8 cellular contexts compared by ENCODE assay signal in genomic region chr14:105487449-105487985, GRCh38. TPM values are rescaled to one million over a fixed set of nuclear protein-coding genes. Genes with fewer than 3 reads are reported as not detected.
DNase-seq lines count a peak whose midpoint lies in the region; ATAC-seq, FAIRE-seq and TF ChIP-seq lines count a peak whose summit lies in the region.

No MANE protein-coding gene starts in this region.

- H3K27ac ChIP-seq in A549 (peak overlapping the region; percentile 84 to 99), KOPT-K1 (ENCODE audit: low read depth, low read length, poor library complexity, severe bottlenecking) (peak overlapping the region; percentile 62), iPS DF 6.9 (ENCODE audit: low read length) (no peak overlapping the region)

- no peaks in the 10 kb centered on the region for H3K36me3 Mint-ChIP-seq in activated T-cell treated with anti-CD3 and anti-CD28 coated beads, Interleukin-2, amount 50 U/mL, for 4 hours (ENCODE audit: insufficient read depth)

- peak overlapping the region; percentile 92 for H3K4me2 ChIP-seq in A549

- POLR2A ChIA-PET in A549 (lab: Yijun Ruan, JAX): no interaction called here

- TF ChIP-seq EP300 in A549 (IDR thresholded peaks at IDR 0.05): no peak

- H3K4me3 Mint-ChIP-seq in activated T-cell treated with anti-CD3 and anti-CD28 coated beads, Interleukin-2, amount 50 U/mL, for 4 hours: peak overlapping the region; percentile 80

- FAIRE-seq in A549 (lab: Jason Lieb, UNC): no peak

- H3K4me1 ChIP-seq in A549 (peaks cover 67% of the 10 kb centered on the region), iPS DF 6.9 (ENCODE audit: control insufficient read depth, insufficient read depth, low read length) (no peaks in the 10 kb centered on the region; the same call in 1 of the 2 replicates)

- WGBS in A549 (ENCODE audit: missing lambda C conversion rate): 0% methylated on average over 10 of the region's 48 CpGs
- WGBS in iPS DF 6.9 (ENCODE audit: insufficient coverage, insufficient read length): no CpG with 5 or more reads among the region's 48 CpGs

- no peaks in the 10 kb centered on the region for H3K27me3 Mint-ChIP-seq in activated T-cell treated with anti-CD3 and anti-CD28 coated beads, Interleukin-2, amount 50 U/mL, for 4 hours (ENCODE audit: low read depth)

- TF ChIP-seq POLR2A in A549 (IDR thresholded peaks at IDR 0.05; ENCODE audit: low read length): no peak

- no peaks in the 10 kb centered on the region for H3K9me3 Mint-ChIP-seq in activated T-cell treated with anti-CD3 and anti-CD28 coated beads, Interleukin-2, amount 50 U/mL, for 4 hours

- DNase-seq in A549 (ENCODE audit: low read depth in 1 of 2, low spot score in 1 of 2): no peak
- peak; percentile 39 for DNase-seq in activated T-cell treated with anti-CD3 and anti-CD28 coated beads, Interleukin-2, amount 50 U/mL, for 4 hours
- no peak for DNase-seq in iPS DF 6.9 (ENCODE audit: low read depth, low spot score)
- peak; percentile 43 to 55 for DNase-seq in stimulated activated CD8-positive, alpha-beta memory T cell treated with anti-CD3 and anti-CD28 coated beads, Interleukin-2, amount 100 ng/mL, for 48 hours (ENCODE audit: low read depth in 2 of 2)
- DNase-seq in DMS153 (lab: John Stamatoyannopoulos, UW): no peak

- H3K36me3 ChIP-seq in KOPT-K1 (ENCODE audit: insufficient read depth, low read length): peaks cover 3% of the 10 kb centered on the region; the same call in 1 of the 2 replicates
- H3K36me3 ChIP-seq in iPS DF 6.9 (ENCODE audit: control insufficient read depth, insufficient read depth, low read length): no peaks in the 10 kb centered on the region

- H3K9me3 ChIP-seq in A549 (no peaks in the 10 kb centered on the region), KOPT-K1 (ENCODE audit: insufficient read depth, low read length, poor library complexity, severe bottlenecking) (no peaks in the 10 kb centered on the region), iPS DF 6.9 (ENCODE audit: control insufficient read depth, insufficient read depth, low read length) (no peaks in the 10 kb centered on the region)

- CTCF ChIA-PET in A549 (lab: Yijun Ruan, JAX): interaction anchor here (1.5 to 3.8 kb wide), 3 partner anchors 9 to 48 kb away, joined by 4 to 132 read pairs (median 4); no protein-coding TSS in a partner anchor

- H3K4me3 ChIP-seq in A549: peak overlapping the region; percentile 59
- peak overlapping the region; percentile 4; the same call in 1 of the 2 replicates for H3K4me3 ChIP-seq in iPS DF 6.9 (ENCODE audit: low read length)

- TF ChIP-seq CTCF in A549 (IDR thresholded peaks at IDR 0.05): no peak

- H3K4me1 Mint-ChIP-seq in activated T-cell treated with anti-CD3 and anti-CD28 coated beads, Interleukin-2, amount 50 U/mL, for 4 hours (ENCODE audit: low read depth): peaks cover 52% of the 10 kb centered on the region

- ATAC-seq in A549 (no peak), HG03039 (IDR thresholded peaks at IDR 0.05; ENCODE audit: unreplicated experiment) (no peak), HG03457 (IDR thresholded peaks at IDR 0.05; ENCODE audit: unreplicated experiment) (no peak)
- no peak for ATAC-seq in activated T-cell treated with anti-CD3 and anti-CD28 coated beads, Interleukin-2, amount 50 U/mL, for 4 hours

- H3K27me3 ChIP-seq in iPS DF 6.9 (ENCODE audit: control insufficient read depth, insufficient read depth, low read length): peaks cover 7% of the 10 kb centered on the region; the same call in 1 of the 2 replicates

- TF ChIP-seq RAD21 in A549 (conservative IDR thresholded peaks at IDR 0.05 in 1 of 2, IDR thresholded peaks at IDR 0.05 in 1 of 2): no peak

TF ChIP-seq in A549, 52 proteins besides CTCF, POLR2A, EP300 and RAD21:
- TF ChIP-seq HEYL (CRISPR knock-in tag; IDR thresholded peaks at IDR 0.05) (no peak), JUN (IDR thresholded peaks at IDR 0.05) (0 out of 5 replicates have a peak, but pooled peaks of 1 of the 2 experiments have one; percentile 45), RNF2 (IDR thresholded peaks at IDR 0.05; ENCODE audit: borderline replicate concordance, low read depth) (0 out of 2 replicates have a peak, but pooled peaks have one; percentile 5), PBX3 (IDR thresholded peaks at IDR 0.05) (0 out of 2 replicates have a peak, but pooled peaks have one; percentile 51)
- TF ChIP-seq, protein P1, sequence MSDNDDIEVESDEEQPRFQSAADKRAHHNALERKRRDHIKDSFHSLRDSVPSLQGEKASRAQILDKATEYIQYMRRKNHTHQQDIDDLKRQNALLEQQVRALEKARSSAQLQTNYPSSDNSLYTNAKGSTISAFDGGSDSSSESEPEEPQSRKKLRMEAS (IDR thresholded peaks at IDR 0.05): 0 out of 2 replicates have a peak, but pooled peaks have one; percentile 28

RNA-seq across cellular contexts. Expression of gene CRIP1, which starts 0.8 kb away (rescaled TPM):
- polyA plus RNA-seq in A549 (2011; rRNA removed) (196 and 280 TPM in 2 replicates), A549 (2017; fragmentation: RNase III; extraction: RNeasy Plus Mini Kit Qiagen cat#74134 plus additional on column Dnase treatment) (837 to 1,023 TPM (median 999 TPM) in 3 replicates)
- 1,772 and 1,826 TPM in 2 replicates for polyA plus RNA-seq in A549 (2012; cell fraction: cytosol; rRNA removed)
- 674 and 890 TPM in 2 replicates for polyA plus RNA-seq in A549 (2012; cell fraction: nucleus; rRNA removed)
- 60.5 and 132 TPM in 2 replicates for polyA minus RNA-seq in A549 (2011; rRNA and poly(A)+ RNA removed)
- total RNA-seq in activated T-cell treated with anti-CD3 and anti-CD28 coated beads, Interleukin-2, amount 50 U/mL, for 4 hours: 10 to 100 TPM; 24.9 to 43.9 (median 33.5) TPM

RNA-seq across cellular contexts. Expression of gene TEDC1, which starts 3.5 kb away (rescaled TPM):
- polyA plus RNA-seq in A549 (2011; rRNA removed): 12.7 and 13.4 TPM in 2 replicates
- polyA plus RNA-seq in A549 (2012; cell fraction: cytosol; rRNA removed): 58.9 and 70.0 TPM in 2 replicates
- polyA plus RNA-seq in A549 (2012; cell fraction: nucleus; rRNA removed): 139 and 189 TPM in 2 replicates
- 35.1 to 39.6 TPM (median 37.5 TPM) in 3 replicates for polyA plus RNA-seq in A549 (2017; fragmentation: RNase III; extraction: RNeasy Plus Mini Kit Qiagen cat#74134 plus additional on column Dnase treatment)
- 5.5 and 9.7 TPM in 2 replicates for polyA minus RNA-seq in A549 (2011; rRNA and poly(A)+ RNA removed)
- 10 to 100 TPM; 53.7 to 58.7 (median 57.8) TPM for total RNA-seq in activated T-cell treated with anti-CD3 and anti-CD28 coated beads, Interleukin-2, amount 50 U/mL, for 4 hours

RNA-seq across cellular contexts. Expression of gene CRIP2, which starts 12.9 kb away (rescaled TPM):
- 36.2 and 41.0 TPM in 2 replicates for polyA plus RNA-seq in A549 (2011; rRNA removed)
- polyA plus RNA-seq in A549 (2012; cell fraction: cytosol; rRNA removed): 192 and 210 TPM in 2 replicates
- 220 and 295 TPM in 2 replicates for polyA plus RNA-seq in A549 (2012; cell fraction: nucleus; rRNA removed)
- polyA plus RNA-seq in A549 (2017; fragmentation: RNase III; extraction: RNeasy Plus Mini Kit Qiagen cat#74134 plus additional on column Dnase treatment): 55.6 to 68.4 TPM (median 67.3 TPM) in 3 replicates
- 8.9 and 14.4 TPM in 2 replicates for polyA minus RNA-seq in A549 (2011; rRNA and poly(A)+ RNA removed)
- 1 to 10 TPM in 1 of 3 donors, under 1 TPM in 2; 0.90 to 1.4 (median 0.91) TPM for total RNA-seq in activated T-cell treated with anti-CD3 and anti-CD28 coated beads, Interleukin-2, amount 50 U/mL, for 4 hours

RNA-seq across cellular contexts. Expression of gene TMEM121, which starts 38.9 kb away (rescaled TPM):
- polyA plus RNA-seq in A549 (2011; rRNA removed): 2.3 and 2.4 TPM in 2 replicates
- polyA plus RNA-seq in A549 (2012; cell fraction: cytosol; rRNA removed): 9.5 and 17.3 TPM in 2 replicates
- polyA plus RNA-seq in A549 (2012; cell fraction: nucleus; rRNA removed): 10.8 and 20.0 TPM in 2 replicates
- polyA plus RNA-seq in A549 (2017; fragmentation: RNase III; extraction: RNeasy Plus Mini Kit Qiagen cat#74134 plus additional on column Dnase treatment): 4.3 to 5.7 TPM (median 5.6 TPM) in 3 replicates
- polyA minus RNA-seq in A549 (2011; rRNA and poly(A)+ RNA removed): 0.74 and 1.4 TPM in 2 replicates
- total RNA-seq in activated T-cell treated with anti-CD3 and anti-CD28 coated beads, Interleukin-2, amount 50 U/mL, for 4 hours: 10 to 100 TPM; 14.4 to 24.6 (median 19.5) TPM

Comparison
In these comparisons a context has a peak if more than half of its experiments do, and no peak if none do; other contexts are left out.
1. DNase-seq: peak in activated T-cell treated with anti-CD3 and anti-CD28 coated beads, Interleukin-2, amount 50 U/mL, for 4 hours (single experiment) and stimulated activated CD8-positive, alpha-beta memory T cell treated with anti-CD3 and anti-CD28 coated beads, Interleukin-2, amount 100 ng/mL, for 48 hours (2 of 2); none in A549 (0 of 2), iPS DF 6.9 (single experiment) and DMS153 (single experiment).